ENCODE assay signal across 14 cellular contexts in genomic region chr19:38709671-38710415, GRCh38. TPM values are rescaled to one million over a fixed set of nuclear protein-coding genes. Genes with fewer than 3 reads are reported as not detected.
A peak's percentile ranks its signal among the peaks of the same experiment; 100 is the strongest.
DNase-seq lines count a peak whose midpoint lies in the region; ATAC-seq, FAIRE-seq and TF ChIP-seq lines count a peak whose summit lies in the region.
"Had no signal": no experiment of that assay in that cellular context is flagged by ENCODE, and none has a peak within 500 bp of the region (broad histone marks: within the 10 kb centered on the region; RNA-seq: fewer than 3 reads in every experiment).

No MANE protein-coding gene starts in this region.

- no peaks in the 10 kb centered on the region for H3K27me3 Mint-ChIP-seq in chondrocyte (ENCODE audit: low read depth)
- H3K27me3 Mint-ChIP-seq in mesothelial cell of epicardium (ENCODE audit: low read depth), result no peaks in the 10 kb centered on the region
- H3K27me3 Mint-ChIP-seq: activated naive CD8-positive, alpha-beta T cell treated with anti-CD3 and anti-CD28 coated beads for 36 hours; stimulated activated memory B cell treated with anti-CD40 and anti-IgM and Interleukin-4, amounts not matched to agents 10 μg/mL and 1 μg/mL and 100 μg/mL, for 72 hours had no signal

- H3K27ac Mint-ChIP-seq in chondrocyte (ENCODE audit: unreplicated experiment) (peak overlapping the region; percentile 86), mesothelial cell of epicardium (peak overlapping the region; percentile 69)
- H3K27ac Mint-ChIP-seq: activated naive CD8-positive, alpha-beta T cell treated with anti-CD3 and anti-CD28 coated beads for 36 hours; CD8-positive, alpha-beta T cell; stimulated activated memory B cell treated with anti-CD40 and anti-IgM and Interleukin-4, amounts not matched to agents 10 μg/mL and 1 μg/mL and 100 μg/mL, for 72 hours had no signal

- no peak for FAIRE-seq in RCC 7860 (lab: Jason Lieb, UNC)
- FAIRE-seq: TTC549 had no signal

- no peak overlapping the region for H3K4me3 ChIP-seq in thymus (ENCODE audit: low read length)

- H3K9me3 Mint-ChIP-seq in chondrocyte (ENCODE audit: low read depth) (no peaks in the 10 kb centered on the region), mesothelial cell of epicardium (no peaks in the 10 kb centered on the region)
- H3K9me3 Mint-ChIP-seq: activated naive CD8-positive, alpha-beta T cell treated with anti-CD3 and anti-CD28 coated beads for 36 hours; CD8-positive, alpha-beta T cell; stimulated activated memory B cell treated with anti-CD40 and anti-IgM and Interleukin-4, amounts not matched to agents 10 μg/mL and 1 μg/mL and 100 μg/mL, for 72 hours had no signal

- no peaks in the 10 kb centered on the region for H3K27me3 ChIP-seq in thymus (ENCODE audit: control insufficient read depth, insufficient read depth)

- 92% methylated on average over 27 of the region's 27 CpGs for WGBS in thymus

- TF ChIP-seq CTCF in RWPE1 (conservative IDR thresholded peaks at IDR 0.05; ENCODE audit: low read depth), result no peak
- no peak for TF ChIP-seq CTCF in chondrocyte (IDR thresholded peaks at IDR 0.05)
- no peak for TF ChIP-seq CTCF in mesothelial cell of epicardium (IDR thresholded peaks at IDR 0.05; ENCODE audit: unreplicated experiment)

- CTCF ChIA-PET in RWPE1 (lab: Yijun Ruan, JAX), result no interaction called here

- H3K27ac ChIP-seq in RWPE1 (peak overlapping the region; percentile 87), thymus (ENCODE audit: low read depth) (peak overlapping the region; percentile 21)

- H3K4me1 ChIP-seq in thymus (ENCODE audit: control insufficient read depth, insufficient read depth, low read length), result no peaks in the 10 kb centered on the region

- H3K36me3 Mint-ChIP-seq in chondrocyte (ENCODE audit: low read depth), result peaks cover 54% of the 10 kb centered on the region
- peaks cover 24% of the 10 kb centered on the region for H3K36me3 Mint-ChIP-seq in mesothelial cell of epicardium

- H3K4me3 Mint-ChIP-seq in chondrocyte (ENCODE audit: unreplicated experiment) (no peak overlapping the region), mesothelial cell of epicardium (no peak overlapping the region)
- H3K4me3 Mint-ChIP-seq: activated naive CD8-positive, alpha-beta T cell treated with anti-CD3 and anti-CD28 coated beads for 36 hours; CD8-positive, alpha-beta T cell; stimulated activated memory B cell treated with anti-CD40 and anti-IgM and Interleukin-4, amounts not matched to agents 10 μg/mL and 1 μg/mL and 100 μg/mL, for 72 hours had no signal

- DNase-seq in RWPE1 (ENCODE audit: low spot score), result no peak
- no peak for DNase-seq in chondrocyte (ENCODE audit: low spot score)
- no peak for DNase-seq in mesothelial cell of epicardium (ENCODE audit: low spot score in 2 of 2, unreplicated experiment in 2 of 2)
- no peak for DNase-seq in RCC 7860 (ENCODE audit: low spot score)
- DNase-seq: activated naive CD8-positive, alpha-beta T cell treated with anti-CD3 and anti-CD28 coated beads for 36 hours; CD8-positive, alpha-beta T cell; GDM1; NCI-H524 treated with DMSO at 0.1 percent for 48 hours had no signal

- POLR2A ChIA-PET in RWPE1 (lab: Yijun Ruan, JAX; ENCODE audit: low non-redundant PET), result no interaction called here

- no peak for ATAC-seq in GM21360 (IDR thresholded peaks at IDR 0.05; ENCODE audit: unreplicated experiment)
- ATAC-seq in GM21390 (IDR thresholded peaks at IDR 0.05; ENCODE audit: unreplicated experiment), result no peak
- no peak for ATAC-seq in HG02571 (IDR thresholded peaks at IDR 0.05; ENCODE audit: unreplicated experiment)
- ATAC-seq: CD8-positive, alpha-beta T cell; stimulated activated memory B cell treated with anti-CD40 and anti-IgM and Interleukin-4, amounts not matched to agents 10 μg/mL and 1 μg/mL and 100 μg/mL, for 72 hours had no signal

- H3K9me3 ChIP-seq in thymus (ENCODE audit: control insufficient read depth), result no peaks in the 10 kb centered on the region

- H3K36me3 ChIP-seq in thymus (ENCODE audit: control insufficient read depth, insufficient read depth), result peaks cover 47% of the 10 kb centered on the region

- peaks cover 65% of the 10 kb centered on the region for H3K4me1 Mint-ChIP-seq in chondrocyte (ENCODE audit: low read depth)
- H3K4me1 Mint-ChIP-seq in mesothelial cell of epicardium, result no peaks in the 10 kb centered on the region
- H3K4me1 Mint-ChIP-seq: activated naive CD8-positive, alpha-beta T cell treated with anti-CD3 and anti-CD28 coated beads for 36 hours; stimulated activated memory B cell treated with anti-CD40 and anti-IgM and Interleukin-4, amounts not matched to agents 10 μg/mL and 1 μg/mL and 100 μg/mL, for 72 hours had no signal

RNA-seq across cellular contexts. Expression of gene CAPN12, which starts 34.4 kb away (rescaled TPM):
- total RNA-seq in chondrocyte (0.40 to 0.44 TPM (median 0.44 TPM) in 3 replicates), mesothelial cell of epicardium (6.1 to 6.8 TPM (median 6.7 TPM) in 3 replicates)
- 6.5 TPM for polyA plus RNA-seq in thymus
